Comparison of ENCODE assay signal across 27 cellular contexts in the genomic region with DNA sequence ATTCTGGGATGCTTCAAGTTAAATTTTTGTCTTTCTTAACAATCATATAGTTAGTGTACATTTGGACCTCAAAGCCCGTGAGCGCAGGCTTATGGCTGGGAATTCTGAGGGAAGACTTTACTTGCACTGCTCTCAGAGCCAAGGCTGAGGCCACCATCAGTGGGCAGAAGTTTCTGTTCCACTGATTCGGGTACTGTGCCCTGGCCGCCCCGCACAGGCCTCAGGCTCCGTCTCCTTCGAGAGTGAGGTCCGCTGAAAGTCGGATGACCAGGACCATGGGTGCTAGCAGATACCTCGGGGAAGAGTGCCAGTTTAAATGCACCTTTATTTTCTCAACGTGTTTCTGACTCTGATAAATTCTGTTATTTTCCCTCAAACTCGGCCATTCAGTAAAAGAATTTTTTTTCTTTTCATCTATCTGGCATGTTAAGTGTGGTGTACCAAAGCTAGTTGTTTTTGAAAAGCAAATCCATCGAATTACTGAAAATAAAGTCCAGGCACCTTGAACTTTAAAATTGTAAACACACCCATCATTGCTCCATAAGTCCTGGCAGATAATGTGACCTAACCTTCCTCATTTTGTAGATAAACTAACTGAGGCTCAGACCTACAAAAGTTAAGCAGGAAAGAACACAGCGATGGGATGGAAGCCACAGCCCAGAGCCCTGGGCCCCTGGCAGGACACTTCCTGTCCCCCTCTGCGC.
"Had no signal": no experiment of that assay in that cellular context is flagged by ENCODE, and none has a peak within 500 bp of the region (broad histone marks: within the 10 kb centered on the region; RNA-seq: fewer than 3 reads in every experiment).

No MANE protein-coding gene starts in this region.

- H3K27ac ChIP-seq: heart left ventricle, lower lobe of right lung, pancreas, prostate gland, tibial nerve, upper lobe of right lung had no signal

- H3K9me3 ChIP-seq: lower lobe of right lung, pancreas, prostate gland, upper lobe of right lung had no signal

- ATAC-seq: heart left ventricle; left ventricle myocardium superior; lower lobe of right lung; naive thymus-derived CD4-positive, alpha-beta T cell; natural killer cell treated with Interleukin-12 subunit alpha and Interleukin-12 subunit beta and Interleukin-15 and Interleukin-18, amount 100 ng/mL, for 72 hours; pancreas; right cardiac atrium; stimulated activated memory B cell treated with anti-CD40 and anti-IgM and Interleukin-4, amounts not matched to agents 10 μg/mL and 1 μg/mL and 100 μg/mL, for 72 hours; stimulated activated naive CD8-positive, alpha-beta T cell treated with anti-CD3 and anti-CD28 coated beads, Interleukin-15, amount 100 ng/mL, for 72 hours; upper lobe of right lung had no signal

- H3K4me2 ChIP-seq: smooth muscle cell had no signal

- H3K4me1 ChIP-seq: heart left ventricle, lower lobe of right lung, pancreas, prostate gland, tibial nerve, upper lobe of right lung had no signal

- DNase-seq: glutamatergic neuron; heart left ventricle; hypothalamus; immature natural killer cell; kidney; left ventricle myocardium superior; lower lobe of right lung; mammary epithelial cell; mesenchymal stem cell; naive thymus-derived CD4-positive, alpha-beta T cell; nucleus accumbens; pancreas; retina; right cardiac atrium; stimulated activated CD4-positive, alpha-beta T cell treated with anti-CD3 and anti-CD28 coated beads, Interleukin-1b, Interleukin-23, amount 100 ng/mL, for 48 hours; stimulated activated CD4-positive, alpha-beta T cell treated with anti-CD3 and anti-CD28 coated beads, Interleukin-2, amount 100 ng/mL, for 48 hours; stimulated activated CD4-positive, alpha-beta T cell treated with anti-CD3 and anti-CD28 coated beads, Interleukin-4, amount 100 ng/mL, for 4 hours; stimulated activated CD8-positive, alpha-beta memory T cell treated with anti-CD3 and anti-CD28 coated beads, Interleukin-4, amount 100 ng/mL, for 48 hours; stimulated activated naive CD4-positive, alpha-beta T cell treated with Interleukin-2 at 50 U/mL for 16 hours; stimulated activated naive CD8-positive, alpha-beta T cell treated with anti-CD3 and anti-CD28 coated beads, Interleukin-15, amount 100 ng/mL, for 72 hours; substantia nigra; upper lobe of right lung had no signal

- H3K4me3 ChIP-seq: heart left ventricle, lower lobe of right lung, pancreas, prostate gland, smooth muscle cell, tibial nerve, upper lobe of right lung had no signal

- H3K27me3 ChIP-seq: pancreas, tibial nerve, upper lobe of right lung had no signal

- H3K36me3 ChIP-seq: heart left ventricle, lower lobe of right lung, pancreas, prostate gland, tibial nerve, upper lobe of right lung had no signal
